In genomic region chrX:48891402-48892288, GRCh38 we compare ENCODE assay signal across 8 cellular contexts. TPM values are rescaled to one million over a fixed set of nuclear protein-coding genes. Genes with fewer than 3 reads are reported as not detected.
DNase-seq lines count a peak whose midpoint lies in the region; ATAC-seq, FAIRE-seq and TF ChIP-seq lines count a peak whose summit lies in the region.

No MANE protein-coding gene starts in this region.

- H3K4me1 ChIP-seq in neutrophil (ENCODE audit: control insufficient read depth in 1 of 2, insufficient read depth in 1 of 2, low read depth in 1 of 2, low read length in 1 of 2) = peaks cover 9 to 15% of the 10 kb centered on the region in 2 experiments

- TF ChIP-seq CTCF in LNCAP (IDR thresholded peaks at IDR 0.05) (peak; percentile 29; the same call in 1 of the 2 replicates), neutrophil (IDR thresholded peaks at IDR 0.05) (peak; percentile 69)

- H3K27ac ChIP-seq in neutrophil = peak overlapping the region; percentile 65

- no peaks in the 10 kb centered on the region for H3K27me3 ChIP-seq in neutrophil

- DNase-seq in DMS79 treated with DMSO at 0.1 percent for 48 hours (lab: John Stamatoyannopoulos, UW) = peak; percentile 56
- DNase-seq in RPMI8226 = peak; percentile 90
- DNase-seq in activated effector memory CD4-positive, alpha-beta T cell treated with anti-CD3 and anti-CD28 coated beads, Interleukin-2, amount 50 U/mL, for 16 hours = peak; percentile 91
- peak; percentile 64 to 69 for DNase-seq in frontal cortex (ENCODE audit: low spot score in 2 of 2)
- peak; percentile 72 for DNase-seq in superior temporal gyrus (ENCODE audit: extremely low spot score)

- H3K36me3 ChIP-seq in neutrophil = no peaks in the 10 kb centered on the region

- peak overlapping the region; percentile 61 to 79 for H3K4me3 ChIP-seq in neutrophil (ENCODE audit: low read depth in 1 of 2, low read length in 1 of 2)

- ATAC-seq in GM21786 (IDR thresholded peaks at IDR 0.05; ENCODE audit: unreplicated experiment) = peak; percentile 75

- H3K9me3 ChIP-seq in neutrophil = no peaks in the 10 kb centered on the region

- FAIRE-seq in frontal cortex (lab: Jason Lieb, UNC) = no peak

RNA-seq across cellular contexts. Expression of gene TIMM17B, which starts 5.9 kb away (rescaled TPM):
- total RNA-seq in frontal cortex = 33.8 TPM

RNA-seq across cellular contexts. Expression of gene PQBP1, which starts 6.1 kb away (rescaled TPM):
- 39.5 TPM for total RNA-seq in frontal cortex

RNA-seq across cellular contexts. Expression of gene SLC35A2, which starts 19.8 kb away (rescaled TPM):
- 9.8 TPM for total RNA-seq in frontal cortex

RNA-seq across cellular contexts. Expression of gene PIM2, which starts 27.2 kb away (rescaled TPM):
- 14.3 TPM for total RNA-seq in frontal cortex

RNA-seq across cellular contexts. Expression of gene PCSK1N, which starts 56.2 kb away (rescaled TPM):
- total RNA-seq in frontal cortex = 53.8 TPM

Comparison
In these comparisons a context has a peak if more than half of its experiments do, and no peak if none do; other contexts are left out.
1. Peak in every context shown above with its lines: DNase-seq, ATAC-seq, H3K4me3 ChIP-seq and H3K27ac ChIP-seq.